In the genomic region with DNA sequence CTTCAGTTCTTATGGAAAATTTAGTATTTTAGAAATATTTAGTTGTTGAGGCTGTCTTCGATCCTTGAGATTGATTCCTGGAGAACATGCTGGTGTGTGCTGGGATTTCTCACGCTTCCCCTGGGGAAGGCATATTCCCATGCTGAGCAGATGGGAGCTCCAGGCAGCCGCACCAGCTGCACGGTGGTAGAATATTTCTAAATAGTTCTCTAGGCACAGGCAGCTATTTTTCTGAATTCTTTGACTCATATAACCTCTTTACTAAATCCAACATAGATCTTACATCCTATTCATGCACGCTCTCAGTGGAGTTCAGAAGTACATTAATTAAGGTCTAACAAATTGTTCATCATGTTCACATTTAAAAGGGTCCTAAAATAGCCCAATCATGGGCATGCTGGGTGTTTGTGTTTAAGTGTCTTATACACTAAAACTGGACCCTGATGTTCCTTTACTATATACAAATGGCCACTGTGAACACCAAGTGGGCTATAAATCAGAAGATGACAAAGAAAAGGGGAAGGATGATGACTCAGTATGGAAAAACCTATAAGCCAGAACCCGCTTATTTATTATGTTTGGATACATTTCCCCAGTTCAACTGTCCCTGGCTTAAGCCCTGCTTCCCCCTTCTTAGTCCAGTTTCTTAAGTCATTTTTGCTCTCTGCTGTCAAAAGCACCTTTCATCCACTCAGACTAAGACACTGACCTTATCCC, we compare ENCODE assay signal across 12 cellular contexts.
DNase-seq lines count a peak whose midpoint lies in the region; FAIRE-seq and TF ChIP-seq lines count a peak whose summit lies in the region.
"Had no signal": no experiment of that assay in that cellular context is flagged by ENCODE, and none has a peak within 500 bp of the region (broad histone marks: within the 10 kb centered on the region; RNA-seq: fewer than 3 reads in every experiment).

No MANE protein-coding gene starts in this region.

- H3K9me3 ChIP-seq in astrocyte (ENCODE audit: insufficient read depth, low read depth, low read length), result no peaks in the 10 kb centered on the region
- H3K9me3 ChIP-seq: tibial nerve had no signal

- peak; percentile 55 for FAIRE-seq in astrocyte (lab: Jason Lieb, UNC)

- WGBS in mesendoderm (ENCODE audit: extremely low coverage, insufficient coverage, low lambda C conversion rate), result no CpG with 5 or more reads among the region's 6 CpGs

- H3K27ac ChIP-seq in astrocyte (ENCODE audit: low read depth, low read length) (peak overlapping the region; percentile 13), mesendoderm (ENCODE audit: low read depth, low read length) (peak overlapping the region; percentile 74)
- H3K27ac ChIP-seq: C4-2B, tibial nerve had no signal

- H3K27me3 Mint-ChIP-seq in astrocyte (ENCODE audit: low read depth, unreplicated experiment), result no peaks in the 10 kb centered on the region
- H3K27me3 Mint-ChIP-seq: activated CD4-positive, alpha-beta T cell treated with anti-CD3 and anti-CD28 coated beads, Interleukin-2, amount 10 ng/mL, durations not matched to agents 24 days and 14 days had no signal

- no peaks in the 10 kb centered on the region for H3K36me3 Mint-ChIP-seq in astrocyte (ENCODE audit: low read depth, unreplicated experiment)

- H3K4me2 ChIP-seq in astrocyte (ENCODE audit: low read length) (peak overlapping the region; percentile 57), mesendoderm (ENCODE audit: low read length) (no peak overlapping the region)

- DNase-seq in Ammon's horn (ENCODE audit: low spot score), result peak; percentile 35
- peak; percentile 55 for DNase-seq in LHCN-M2 (ENCODE audit: low read depth)
- peak; percentile 87 for DNase-seq in astrocyte (ENCODE audit: low read depth)
- DNase-seq in mesendoderm, result no peak
- no peak for DNase-seq in activated naive CD4-positive, alpha-beta T cell treated with Interleukin-2 at 50 U/mL for 16 hours
- no peak for DNase-seq in activated CD4-positive, alpha-beta T cell treated with anti-CD3 and anti-CD28 coated beads for 48 hours
- DNase-seq in NK-92 treated with Interleukin-12 subunit alpha and Interleukin-12 subunit beta, amount 100 ng/mL, for 24 hours (lab: John Stamatoyannopoulos, UW), result no peak
- DNase-seq in activated gamma-delta T cell (lab: John Stamatoyannopoulos, UW), result no peak
- DNase-seq: activated CD4-positive, alpha-beta T cell treated with anti-CD3 and anti-CD28 coated beads, Interleukin-2, amount 10 ng/mL, durations not matched to agents 24 days and 14 days; activated gamma-delta T cell treated with Interleukin-2 at 50 U/mL for 16 hours had no signal

- no peak overlapping the region for H3K27ac Mint-ChIP-seq in astrocyte (ENCODE audit: unreplicated experiment)
- H3K27ac Mint-ChIP-seq: activated CD4-positive, alpha-beta T cell treated with anti-CD3 and anti-CD28 coated beads, Interleukin-2, amount 10 ng/mL, durations not matched to agents 24 days and 14 days had no signal

- no peak overlapping the region for H3K56ac ChIP-seq in mesendoderm (ENCODE audit: low read length)

- no peak overlapping the region for H2BK5ac ChIP-seq in mesendoderm (ENCODE audit: low read length)

- H3K79me2 ChIP-seq in astrocyte (ENCODE audit: insufficient read depth, low read length) (no peaks in the 10 kb centered on the region), mesendoderm (ENCODE audit: control insufficient read depth, insufficient read depth, low read length) (peaks cover 3% of the 10 kb centered on the region)

- H2BK15ac ChIP-seq in mesendoderm (replicated peaks; ENCODE audit: low read depth), result no peak overlapping the region

- H3K9me3 Mint-ChIP-seq in astrocyte (ENCODE audit: unreplicated experiment), result peaks cover 5% of the 10 kb centered on the region
- H3K9me3 Mint-ChIP-seq: activated CD4-positive, alpha-beta T cell treated with anti-CD3 and anti-CD28 coated beads, Interleukin-2, amount 10 ng/mL, durations not matched to agents 24 days and 14 days had no signal

- peaks cover 2% of the 10 kb centered on the region for H3K79me1 ChIP-seq in mesendoderm (ENCODE audit: low read length)

- H4K8ac ChIP-seq in mesendoderm (ENCODE audit: low read depth, low read length), result no peak overlapping the region

- H3K4me1 ChIP-seq in astrocyte (ENCODE audit: insufficient read depth, low read length) (peaks cover 19% of the 10 kb centered on the region), mesendoderm (ENCODE audit: control insufficient read depth, low read depth, low read length) (peaks cover 11% of the 10 kb centered on the region)

- no peak overlapping the region for H3K4ac ChIP-seq in mesendoderm (ENCODE audit: low read depth, low read length)

- H3K23ac ChIP-seq in mesendoderm (ENCODE audit: low read length), result no peak overlapping the region

- no peak for TF ChIP-seq CTCF in astrocyte (IDR thresholded peaks at IDR 0.05; ENCODE audit: insufficient read depth, low read depth, low read length)

- no peak overlapping the region for H4K5ac ChIP-seq in mesendoderm (ENCODE audit: low read length)

- H3K27me3 ChIP-seq in astrocyte (ENCODE audit: insufficient read depth, low read length), result no peaks in the 10 kb centered on the region
- no peaks in the 10 kb centered on the region for H3K27me3 ChIP-seq in mesendoderm (ENCODE audit: insufficient read depth, low read length, poor library complexity)
- H3K27me3 ChIP-seq: tibial nerve had no signal

- H4K20me1 ChIP-seq in astrocyte (ENCODE audit: insufficient read depth, low read length), result peaks cover 6% of the 10 kb centered on the region

- no peak overlapping the region for H2AFZ ChIP-seq in astrocyte (ENCODE audit: low read depth, low read length)

- no peak overlapping the region for H2AK5ac ChIP-seq in mesendoderm (ENCODE audit: low read length)

- H3K4me3 Mint-ChIP-seq in astrocyte (ENCODE audit: unreplicated experiment), result no peak overlapping the region
- H3K4me3 Mint-ChIP-seq: activated CD4-positive, alpha-beta T cell treated with anti-CD3 and anti-CD28 coated beads, Interleukin-2, amount 10 ng/mL, durations not matched to agents 24 days and 14 days had no signal

- H3K18ac ChIP-seq in mesendoderm (ENCODE audit: low read length), result peak overlapping the region; percentile 30

- H3K36me3 ChIP-seq in astrocyte (ENCODE audit: insufficient read depth, low read length), result no peaks in the 10 kb centered on the region
- no peaks in the 10 kb centered on the region for H3K36me3 ChIP-seq in mesendoderm (ENCODE audit: control insufficient read depth, insufficient read depth, low read length)
- H3K36me3 ChIP-seq: tibial nerve had no signal

- H3K4me1 Mint-ChIP-seq in astrocyte (ENCODE audit: low read depth, unreplicated experiment), result peaks cover 2% of the 10 kb centered on the region
- H3K4me1 Mint-ChIP-seq: activated CD4-positive, alpha-beta T cell treated with anti-CD3 and anti-CD28 coated beads, Interleukin-2, amount 10 ng/mL, durations not matched to agents 24 days and 14 days had no signal

- no peak overlapping the region for H3K4me3 ChIP-seq in astrocyte (ENCODE audit: insufficient read depth, low read depth, low read length)
- H3K4me3 ChIP-seq in mesendoderm (ENCODE audit: low read length), result no peak overlapping the region
- H3K4me3 ChIP-seq: tibial nerve had no signal

- H3K9ac ChIP-seq in astrocyte (ENCODE audit: low read length) (no peak overlapping the region), mesendoderm (ENCODE audit: low read length) (no peak overlapping the region)

- no peak overlapping the region for H2BK120ac ChIP-seq in mesendoderm (ENCODE audit: low read depth, low read length)

Comparison
In these comparisons a context has a peak if more than half of its experiments do, and no peak if none do; other contexts are left out.
1. DNase-seq: peak in Ammon's horn (single experiment), LHCN-M2 (single experiment) and astrocyte (single experiment); none in mesendoderm (single experiment), activated naive CD4-positive, alpha-beta T cell treated with Interleukin-2 at 50 U/mL for 16 hours (single experiment), activated CD4-positive, alpha-beta T cell treated with anti-CD3 and anti-CD28 coated beads for 48 hours (single experiment), NK-92 treated with Interleukin-12 subunit alpha and Interleukin-12 subunit beta, amount 100 ng/mL, for 24 hours (single experiment) and activated gamma-delta T cell (single experiment).